8 cellular contexts compared by ENCODE assay signal in genomic region chr11:57638005-57638760, GRCh38. TPM values are rescaled to one million over a fixed set of nuclear protein-coding genes. Genes with fewer than 3 reads are reported as not detected.
DNase-seq lines count a peak whose midpoint lies in the region; ATAC-seq, FAIRE-seq and TF ChIP-seq lines count a peak whose summit lies in the region.

No MANE protein-coding gene starts in this region.

- no TSS peak for BruUV-seq in OCI-LY7 (replicated peaks; lab: Mats Ljungman, UMichigan)

- no peak for FAIRE-seq in kidney (lab: Jason Lieb, UNC)

- H3K4me1 ChIP-seq in OCI-LY7 (ENCODE audit: insufficient read depth, low read length, poor library complexity, severe bottlenecking) (peaks cover 29% of the 10 kb centered on the region), kidney (ENCODE audit: control insufficient read depth in 1 of 2, insufficient read depth in 1 of 2, low read depth in 1 of 2, low read length in 2 of 2) (peaks cover 0 to 12% of the 10 kb centered on the region in 2 donors), skeletal muscle tissue (ENCODE audit: control insufficient read depth in 3 of 3, insufficient read depth in 3 of 3, low read length in 3 of 3) (peaks cover 30 to 34% (median 31%) of the 10 kb centered on the region in 3 donors)

- peaks cover 5 to 20% (median 19%) of the 10 kb centered on the region in 3 donors for H3K27me3 ChIP-seq in skeletal muscle tissue (ENCODE audit: control insufficient read depth in 3 of 3, insufficient read depth in 3 of 3, low read length in 3 of 3)

- no peaks in the 10 kb centered on the region for H3K36me3 ChIP-seq in OCI-LY7 (ENCODE audit: insufficient read depth, low read length)
- H3K36me3 ChIP-seq in kidney (ENCODE audit: control insufficient read depth in 1 of 2, insufficient read depth in 2 of 2, low read length in 2 of 2) = no peaks in the 10 kb centered on the region
- no peaks in the 10 kb centered on the region for H3K36me3 ChIP-seq in skeletal muscle tissue (ENCODE audit: control insufficient read depth in 3 of 3, insufficient read depth in 3 of 3, low read length in 3 of 3)

- DNase-seq in DMS 273 treated with DMSO at 0.1 percent for 48 hours (lab: John Stamatoyannopoulos, UW) (peak; percentile 28), OCI-LY7 (ENCODE audit: low spot score) (no peak), kidney (peak; percentile 91), SW480 (ENCODE audit: low spot score) (no peak), SIG-M5 (lab: John Stamatoyannopoulos, UW) (no peak)

- no peaks in the 10 kb centered on the region for H4K20me1 ChIP-seq in OCI-LY7 (ENCODE audit: insufficient read depth, low read length)

- TF ChIP-seq CTCF in OCI-LY7 (conservative IDR thresholded peaks at IDR 0.05; ENCODE audit: low read length) (no peak), kidney (IDR thresholded peaks at IDR 0.05; ENCODE audit: borderline replicate concordance, extremely low read depth, insufficient read depth) (no peak)

- H3K9me3 ChIP-seq in OCI-LY7 (ENCODE audit: low read length) (no peaks in the 10 kb centered on the region), kidney (ENCODE audit: control insufficient read depth in 1 of 2, low read length in 2 of 2) (no peaks in the 10 kb centered on the region), skeletal muscle tissue (ENCODE audit: control insufficient read depth in 3 of 3, low read length in 3 of 3) (no peaks in the 10 kb centered on the region)

- H3K4me2 ChIP-seq in OCI-LY7 (ENCODE audit: low read length) = no peak overlapping the region

- H3K4me3 ChIP-seq in OCI-LY7 (ENCODE audit: low read depth, low read length, poor library complexity, severe bottlenecking) = no peak overlapping the region
- H3K4me3 ChIP-seq in kidney (ENCODE audit: low read length in 2 of 2) = peak overlapping the region; percentile 79 to 93
- peak overlapping the region; percentile 73 to 89 (median 81) for H3K4me3 ChIP-seq in skeletal muscle tissue (ENCODE audit: low read length in 3 of 3)

- H2AFZ ChIP-seq in OCI-LY7 (ENCODE audit: low read length) = 0 out of 2 replicates have a peak overlapping the region, but pooled peaks have one; percentile 60

- POLR2A ChIA-PET in OCI-LY7 (lab: Charles Lee) = interaction anchor here (0.5 to 1.5 kb wide), 2 partner anchors 15 to 69 kb away, joined by 3 to 7 read pairs; no protein-coding TSS in a partner anchor

- ATAC-seq in HG02642 (IDR thresholded peaks at IDR 0.05; ENCODE audit: poor library complexity, unreplicated experiment) = peak; percentile 54

- H3K79me2 ChIP-seq in OCI-LY7 (ENCODE audit: insufficient read depth, low read depth, low read length) = no peaks in the 10 kb centered on the region

- intact Hi-C loops in OCI-LY7 (cut with micrococcal nuclease; ENCODE audit: unreplicated experiment) = no loop called here
- intact Hi-C loops in kidney (cut with DNase I) = no loop called here

- CTCF ChIA-PET in OCI-LY7 (lab: Charles Lee; ENCODE audit: unreplicated experiment) = no interaction called here

- H3K9me2 ChIP-seq in OCI-LY7 (ENCODE audit: insufficient read depth, low read length) = no peaks in the 10 kb centered on the region

- no peak overlapping the region for H3K27ac ChIP-seq in OCI-LY7 (ENCODE audit: low read depth, low read length, poor library complexity, severe bottlenecking)
- H3K27ac ChIP-seq in cingulate gyrus (ENCODE audit: low read depth, low read length) = peak overlapping the region; percentile 47
- H3K27ac ChIP-seq in kidney (ENCODE audit: low read depth in 2 of 2, low read length in 2 of 2) = peak overlapping the region; percentile 86 to 88
- peak overlapping the region; percentile 68 for H3K27ac ChIP-seq in skeletal muscle tissue (ENCODE audit: low read depth, low read length)

- H3K9ac ChIP-seq in kidney (ENCODE audit: low read length in 2 of 2) (peak overlapping the region; percentile 49 to 82), skeletal muscle tissue (ENCODE audit: low read depth in 1 of 3, low read length in 3 of 3) (peak overlapping the region; percentile 71 to 79 (median 76))

RNA-seq across cellular contexts. Expression of gene YPEL4, which starts 11.5 kb away (rescaled TPM):
- total RNA-seq in OCI-LY7 (2014; rRNA removed; shearing (Covaris generic)) = 0.54 and 0.85 TPM in 2 replicates
- total RNA-seq in OCI-LY7 (2022) = 0.52 and 0.55 TPM in 2 replicates
- total RNA-seq in kidney = 0.82 TPM
- 0.88 TPM for polyA plus RNA-seq in kidney (ENCODE audit: insufficient read depth, low read depth, low replicate concordance)
- 0.52 TPM for total RNA-seq in skeletal muscle tissue

RNA-seq across cellular contexts. Expression of gene CLP1, which starts 19.4 kb away (rescaled TPM):
- total RNA-seq in OCI-LY7 (2014; rRNA removed; shearing (Covaris generic)) = 18.3 and 18.5 TPM in 2 replicates
- total RNA-seq in OCI-LY7 (2022) (18.1 and 20.8 TPM in 2 replicates), kidney (12.2 TPM), skeletal muscle tissue (20.4 TPM)
- polyA plus RNA-seq in kidney (ENCODE audit: insufficient read depth, low read depth, low replicate concordance) = 8.5 TPM

RNA-seq across cellular contexts. Expression of gene ZDHHC5, which starts 29.7 kb away (rescaled TPM):
- 23.4 and 27.5 TPM in 2 replicates for total RNA-seq in OCI-LY7 (2014; rRNA removed; shearing (Covaris generic))
- total RNA-seq in OCI-LY7 (2022) (46.1 and 57.4 TPM in 2 replicates), kidney (90.2 TPM), skeletal muscle tissue (19.3 TPM)
- 28.3 TPM for polyA plus RNA-seq in kidney (ENCODE audit: insufficient read depth, low read depth, low replicate concordance)

RNA-seq across cellular contexts. Expression of gene SERPING1, which starts 40.7 kb away (rescaled TPM):
- not detected in 2 replicates for total RNA-seq in OCI-LY7 (2014; rRNA removed; shearing (Covaris generic))
- total RNA-seq in OCI-LY7 (2022) (not detected in 2 replicates), kidney (785 TPM), skeletal muscle tissue (15.1 TPM)
- polyA plus RNA-seq in kidney (ENCODE audit: insufficient read depth, low read depth, low replicate concordance) = 361 TPM

Comparison
In these comparisons a context has a peak if more than half of its experiments do, and no peak if none do; other contexts are left out.
1. DNase-seq: peak in DMS 273 treated with DMSO at 0.1 percent for 48 hours (single experiment) and kidney (single experiment); none in OCI-LY7 (single experiment), SW480 (single experiment) and SIG-M5 (single experiment).